11 cellular contexts compared by ENCODE assay signal in the genomic region with DNA sequence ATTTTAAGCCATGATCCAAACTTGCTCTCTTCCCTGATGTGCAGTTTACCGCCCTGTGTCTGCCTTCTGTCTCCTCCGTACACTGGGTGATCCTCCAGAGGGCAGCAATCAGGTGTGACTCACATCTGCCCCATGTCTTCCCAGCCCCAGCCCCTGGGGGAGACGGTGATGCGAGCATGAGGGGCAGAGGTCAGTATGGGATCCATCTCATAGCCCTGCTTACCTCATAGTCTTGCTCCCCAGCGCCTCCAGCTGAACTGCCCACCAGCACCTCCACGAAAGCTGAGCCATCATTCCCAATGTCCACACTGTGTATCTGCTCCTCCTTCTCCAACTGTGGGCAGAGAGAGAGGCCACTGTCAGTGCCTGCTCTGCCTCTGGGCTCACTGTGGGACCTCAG. TPM values are rescaled to one million over a fixed set of nuclear protein-coding genes. Genes with fewer than 3 reads are reported as not detected.
A peak's percentile ranks its signal among the peaks of the same experiment; 100 is the strongest.
DNase-seq lines count a peak whose midpoint lies in the region; ATAC-seq and TF ChIP-seq lines count a peak whose summit lies in the region.
"Had no signal": no experiment of that assay in that cellular context is flagged by ENCODE, and none has a peak within 500 bp of the region (broad histone marks: within the 10 kb centered on the region; RNA-seq: fewer than 3 reads in every experiment).

No MANE protein-coding gene starts in this region.

- no peak for ATAC-seq in stimulated activated naive B cell treated with anti-CD40 and anti-IgM and Interleukin-4, amounts not matched to agents 10 μg/mL and 1 μg/mL and 100 μg/mL, for 72 hours (replicated peaks)
- ATAC-seq in HG03378 (IDR thresholded peaks at IDR 0.05; ENCODE audit: unreplicated experiment): no peak
- ATAC-seq: psoas muscle had no signal

- peaks cover 61% of the 10 kb centered on the region for H3K36me3 Mint-ChIP-seq in activated T-cell treated with anti-CD3 and anti-CD28 coated beads, Interleukin-2, amount 50 U/mL, for 24 hours (ENCODE audit: low read depth)
- H3K36me3 Mint-ChIP-seq in endothelial cell (ENCODE audit: low read depth, unreplicated experiment): peaks cover 26% of the 10 kb centered on the region
- H3K36me3 Mint-ChIP-seq in stimulated activated naive B cell treated with anti-CD40 and anti-IgM and Interleukin-4, amounts not matched to agents 10 μg/mL and 1 μg/mL and 100 μg/mL, for 72 hours: peaks cover 20 to 37% of the 10 kb centered on the region in 2 donors

- DNase-seq in activated T-cell treated with anti-CD3 and anti-CD28 coated beads, Interleukin-2, amount 50 U/mL, for 24 hours: no peak
- DNase-seq in activated T-cell treated with anti-CD3 and anti-CD28 coated beads for 4 hours: no peak
- peak; percentile 59 for DNase-seq in RPMI7951 (ENCODE audit: low read depth)
- DNase-seq in endothelial cell (ENCODE audit: low spot score): no peak
- no peak for DNase-seq in stimulated activated naive B cell treated with anti-CD40 and anti-IgM and Interleukin-4, amounts not matched to agents 10 μg/mL and 1 μg/mL and 100 μg/mL, for 72 hours
- DNase-seq in posterior vena cava (ENCODE audit: low spot score): no peak
- no peak for DNase-seq in SW 1271 (lab: John Stamatoyannopoulos, UW)
- DNase-seq: foreskin melanocyte, psoas muscle had no signal

- peak overlapping the region; percentile 95 for H3K27ac Mint-ChIP-seq in activated T-cell treated with anti-CD3 and anti-CD28 coated beads, Interleukin-2, amount 50 U/mL, for 24 hours
- peak overlapping the region; percentile 57 for H3K27ac Mint-ChIP-seq in endothelial cell (ENCODE audit: unreplicated experiment)
- peak overlapping the region; percentile 59 for H3K27ac Mint-ChIP-seq in stimulated activated naive B cell treated with anti-CD40 and anti-IgM and Interleukin-4, amounts not matched to agents 10 μg/mL and 1 μg/mL and 100 μg/mL, for 72 hours

- no peak overlapping the region for H3K4me3 Mint-ChIP-seq in activated T-cell treated with anti-CD3 and anti-CD28 coated beads, Interleukin-2, amount 50 U/mL, for 24 hours
- H3K4me3 Mint-ChIP-seq in endothelial cell (ENCODE audit: unreplicated experiment): peak overlapping the region; percentile 29
- H3K4me3 Mint-ChIP-seq in stimulated activated naive B cell treated with anti-CD40 and anti-IgM and Interleukin-4, amounts not matched to agents 10 μg/mL and 1 μg/mL and 100 μg/mL, for 72 hours: no peak overlapping the region

- no peaks in the 10 kb centered on the region for H3K9me3 Mint-ChIP-seq in activated T-cell treated with anti-CD3 and anti-CD28 coated beads, Interleukin-2, amount 50 U/mL, for 24 hours
- H3K9me3 Mint-ChIP-seq in endothelial cell (ENCODE audit: unreplicated experiment): no peaks in the 10 kb centered on the region
- H3K9me3 Mint-ChIP-seq in stimulated activated naive B cell treated with anti-CD40 and anti-IgM and Interleukin-4, amounts not matched to agents 10 μg/mL and 1 μg/mL and 100 μg/mL, for 72 hours: peaks cover 0 to 3% of the 10 kb centered on the region in 2 donors

- TF ChIP-seq CTCF in endothelial cell (IDR thresholded peaks at IDR 0.05; ENCODE audit: unreplicated experiment): no peak

- peaks cover 61% of the 10 kb centered on the region for H3K4me1 Mint-ChIP-seq in activated T-cell treated with anti-CD3 and anti-CD28 coated beads, Interleukin-2, amount 50 U/mL, for 24 hours (ENCODE audit: low read depth)
- H3K4me1 Mint-ChIP-seq in endothelial cell (ENCODE audit: unreplicated experiment): no peaks in the 10 kb centered on the region
- H3K4me1 Mint-ChIP-seq in stimulated activated naive B cell treated with anti-CD40 and anti-IgM and Interleukin-4, amounts not matched to agents 10 μg/mL and 1 μg/mL and 100 μg/mL, for 72 hours: peaks cover 39 to 57% of the 10 kb centered on the region in 2 donors

- intact Hi-C loops in posterior vena cava (cut with DNase I): no loop called here

- H3K27me3 Mint-ChIP-seq in activated T-cell treated with anti-CD3 and anti-CD28 coated beads, Interleukin-2, amount 50 U/mL, for 24 hours: no peaks in the 10 kb centered on the region
- H3K27me3 Mint-ChIP-seq in endothelial cell (ENCODE audit: unreplicated experiment): peaks cover 9% of the 10 kb centered on the region
- H3K27me3 Mint-ChIP-seq in stimulated activated naive B cell treated with anti-CD40 and anti-IgM and Interleukin-4, amounts not matched to agents 10 μg/mL and 1 μg/mL and 100 μg/mL, for 72 hours: no peaks in the 10 kb centered on the region

RNA-seq across cellular contexts. Expression of gene XRCC1, which starts 14.6 kb away (rescaled TPM):
- 36.7 and 42.7 TPM in 2 replicates for total RNA-seq in RPMI7951 (2014; rRNA removed; shearing (Covaris generic))
- total RNA-seq in endothelial cell (ENCODE audit: unreplicated experiment): 45.1 TPM
- 10 to 100 TPM; 13.7 to 14.2 TPM for total RNA-seq in posterior vena cava

RNA-seq across cellular contexts. Expression of gene PINLYP, which starts 14.9 kb away (rescaled TPM):
- 2.8 and 3.8 TPM in 2 replicates for total RNA-seq in RPMI7951 (2014; rRNA removed; shearing (Covaris generic))
- total RNA-seq in endothelial cell (ENCODE audit: unreplicated experiment): 3.4 TPM
- 10 to 100 TPM in 1 of 2 donors, 1 to 10 TPM in 1; 9.1 to 12.8 TPM for total RNA-seq in posterior vena cava
- total RNA-seq: HT-29 had no signal

RNA-seq across cellular contexts. Expression of gene ZNF575, which starts 27.7 kb away (rescaled TPM):
- 0.20 TPM in 1 of 2 replicates, not detected in the other for total RNA-seq in RPMI7951 (2014; rRNA removed; shearing (Covaris generic))
- 2.3 TPM for total RNA-seq in endothelial cell (ENCODE audit: unreplicated experiment)
- 1 to 10 TPM; 2.1 to 3.4 TPM for total RNA-seq in posterior vena cava

RNA-seq across cellular contexts. Expression of gene ETHE1, which starts 33.7 kb away (rescaled TPM):
- total RNA-seq in RPMI7951 (2014; rRNA removed; shearing (Covaris generic)): 232 and 297 TPM in 2 replicates
- total RNA-seq in endothelial cell (ENCODE audit: unreplicated experiment): 42.9 TPM
- 10 to 100 TPM; 19.8 to 27.9 TPM for total RNA-seq in posterior vena cava

RNA-seq across cellular contexts. Expression of gene IRGQ, which starts 35.2 kb away (rescaled TPM):
- total RNA-seq in RPMI7951 (2014; rRNA removed; shearing (Covaris generic)): 11.9 and 16.4 TPM in 2 replicates
- total RNA-seq in endothelial cell (ENCODE audit: unreplicated experiment): 48.6 TPM
- 10 to 100 TPM; 19.2 to 21.0 TPM for total RNA-seq in posterior vena cava
